7 cellular contexts compared by ENCODE assay signal in genomic region chr6:14992382-14992781, GRCh38.
"Had no signal": no experiment of that assay in that cellular context is flagged by ENCODE, and none has a peak within 500 bp of the region (broad histone marks: within the 10 kb centered on the region; RNA-seq: fewer than 3 reads in every experiment).

No MANE protein-coding gene starts in this region.

- H3K4me2 ChIP-seq: KMS-11 had no signal

- H3K27ac Mint-ChIP-seq: IgD-negative memory B cell had no signal

- H3K9me3 Mint-ChIP-seq: IgD-negative memory B cell had no signal

- H3K9ac ChIP-seq: KMS-11 had no signal

- H3K4me3 Mint-ChIP-seq: IgD-negative memory B cell had no signal

- H3K4me1 Mint-ChIP-seq: IgD-negative memory B cell had no signal

- DNase-seq: KBM-7, KG1 had no signal

- FAIRE-seq: HepG2, HTR-8/SVneo had no signal

- H3K27ac ChIP-seq: HL-60, KMS-11 had no signal

- ATAC-seq: HepG2 had no signal
